ENCODE assay signal across 25 cellular contexts in the genomic region with DNA sequence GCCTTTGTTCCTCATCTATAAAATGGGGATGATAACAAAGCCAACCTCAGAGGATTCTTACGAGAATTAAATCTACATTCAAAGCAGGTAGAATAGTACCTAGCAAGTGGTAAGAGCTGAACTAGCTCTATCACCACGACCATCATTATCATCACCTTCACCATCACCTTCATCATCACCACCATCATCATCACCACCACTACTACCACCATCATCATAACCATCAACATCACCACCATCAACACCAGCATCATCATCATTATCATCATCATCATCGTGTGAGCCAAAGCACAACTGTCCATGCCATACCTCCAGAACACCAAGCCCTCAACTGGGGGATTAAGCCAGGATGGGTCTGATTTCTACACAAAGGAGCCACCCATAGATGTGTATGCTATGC.
DNase-seq lines count a peak whose midpoint lies in the region; ATAC-seq and TF ChIP-seq lines count a peak whose summit lies in the region.
"Had no signal": no experiment of that assay in that cellular context is flagged by ENCODE, and none has a peak within 500 bp of the region (broad histone marks: within the 10 kb centered on the region; RNA-seq: fewer than 3 reads in every experiment).

No MANE protein-coding gene starts in this region.

- H2BK5ac ChIP-seq in trophoblast cell (ENCODE audit: low read depth, low read length, poor library complexity), result no peak overlapping the region

- H3K27ac ChIP-seq in HEK293 (ENCODE audit: extremely low read depth, low read depth, low read length) (no peak overlapping the region), neural progenitor cell (no peak overlapping the region), trophoblast cell (ENCODE audit: low read depth, low read length) (no peak overlapping the region), right cardiac atrium (ENCODE audit: low read length) (no peak overlapping the region)
- H3K27ac ChIP-seq: 22Rv1; A549; BLaER1 treated with 17β-estradiol and CSF1 and Interleukin-3, amounts not matched to agents 10 nM and 100 nM; C4-2B had no signal

- DNase-seq in activated naive CD4-positive, alpha-beta T cell treated with anti-CD3 and anti-CD28 coated beads, Interleukin-2, amount 10 ng/mL, durations not matched to agents 7 days and 5 days, result peak; percentile 5
- no peak for DNase-seq in activated naive CD4-positive, alpha-beta T cell (lab: John Stamatoyannopoulos, UW)
- no peak for DNase-seq in neural progenitor cell (ENCODE audit: low spot score)
- no peak for DNase-seq in trophoblast cell
- DNase-seq in right cardiac atrium, result no peak
- no peak for DNase-seq in nephron progenitor cell
- DNase-seq in hypothalamus (lab: John Stamatoyannopoulos, UW), result no peak
- DNase-seq: AML-193; CD4-positive, alpha-beta T cell; CD8-positive, alpha-beta memory T cell; COR-L47; DMS 273 treated with DMSO at 0.1 percent for 48 hours; DMS153; DMS53; DMS79; DND-41; EL; GDM1 had no signal

- H3K23ac ChIP-seq in trophoblast cell (ENCODE audit: low read length), result peak overlapping the region; percentile 11

- no peak overlapping the region for H3K18ac ChIP-seq in trophoblast cell (ENCODE audit: low read length)

- no peak overlapping the region for H3K27ac Mint-ChIP-seq in activated naive CD4-positive, alpha-beta T cell treated with anti-CD3 and anti-CD28 coated beads, Interleukin-2, amount 10 ng/mL, durations not matched to agents 7 days and 5 days
- no peak overlapping the region for H3K27ac Mint-ChIP-seq in neural progenitor cell
- H3K27ac Mint-ChIP-seq in nephron progenitor cell, result no peak overlapping the region
- H3K27ac Mint-ChIP-seq: B cell; CD4-positive, alpha-beta T cell had no signal

- H2BK120ac ChIP-seq in trophoblast cell (ENCODE audit: insufficient read depth, low read length, poor library complexity), result no peak overlapping the region

- H2AFZ ChIP-seq in neural progenitor cell (replicated peaks) (no peak overlapping the region), trophoblast cell (ENCODE audit: insufficient read depth, low read length, poor library complexity) (no peak overlapping the region)

- intact Hi-C loops in right cardiac atrium (cut with DNase I), result no loop called here

- no CpG with 5 or more reads among the region's 3 CpGs for WGBS in trophoblast cell (ENCODE audit: extremely low coverage, insufficient coverage, insufficient read length)
- 73% methylated on average over 3 of the region's 3 CpGs for WGBS in right cardiac atrium

- no peak overlapping the region for H4K91ac ChIP-seq in trophoblast cell (ENCODE audit: low read depth, low read length)

- H3K4me3 Mint-ChIP-seq in activated naive CD4-positive, alpha-beta T cell treated with anti-CD3 and anti-CD28 coated beads, Interleukin-2, amount 10 ng/mL, durations not matched to agents 7 days and 5 days, result no peak overlapping the region
- H3K4me3 Mint-ChIP-seq in neural progenitor cell, result peak overlapping the region; percentile 34
- no peak overlapping the region for H3K4me3 Mint-ChIP-seq in nephron progenitor cell
- H3K4me3 Mint-ChIP-seq: B cell; CD4-positive, alpha-beta T cell; CD8-positive, alpha-beta memory T cell had no signal

- no peak overlapping the region for H3K4ac ChIP-seq in trophoblast cell (ENCODE audit: low read depth, low read length)

- H3K4me2 ChIP-seq in neural progenitor cell (no peak overlapping the region), trophoblast cell (ENCODE audit: low read length) (no peak overlapping the region)
- H3K4me2 ChIP-seq: A549; BLaER1 treated with 17β-estradiol and CSF1 and Interleukin-3, amounts not matched to agents 10 nM and 100 nM had no signal

- H2AK5ac ChIP-seq in trophoblast cell (ENCODE audit: low read length), result no peak overlapping the region

- POLR2A ChIA-PET in HEK293 (lab: Yijun Ruan, JAX), result no interaction called here

- H3F3A ChIP-seq in neural progenitor cell (ENCODE audit: low read depth), result no peaks in the 10 kb centered on the region

- no peak overlapping the region for H3K14ac ChIP-seq in trophoblast cell (ENCODE audit: low read length)

- no peaks in the 10 kb centered on the region for H3K79me2 ChIP-seq in neural progenitor cell (ENCODE audit: low read depth)
- no peaks in the 10 kb centered on the region for H3K79me2 ChIP-seq in trophoblast cell (ENCODE audit: control insufficient read depth, insufficient read depth, low read length, poor library complexity)

- no peaks in the 10 kb centered on the region for H3K9me3 ChIP-seq in HEK293 (ENCODE audit: control insufficient read depth, insufficient read depth, low read depth, low read length)
- no peaks in the 10 kb centered on the region for H3K9me3 ChIP-seq in neural progenitor cell (ENCODE audit: low read depth)
- H3K9me3 ChIP-seq in trophoblast cell (ENCODE audit: insufficient read depth, low read depth, low read length), result peaks cover 5% of the 10 kb centered on the region
- no peaks in the 10 kb centered on the region for H3K9me3 ChIP-seq in right cardiac atrium (ENCODE audit: control insufficient read depth, low read length)
- H3K9me3 ChIP-seq: A549; BLaER1 treated with 17β-estradiol and CSF1 and Interleukin-3, amounts not matched to agents 10 nM and 100 nM had no signal

- CTCF ChIA-PET in activated naive CD4-positive, alpha-beta T cell treated with anti-CD3 and anti-CD28 coated beads, Interleukin-2, amount 10 ng/mL, durations not matched to agents 7 days and 5 days (lab: Charles Lee), result no interaction called here
- CTCF ChIA-PET in HEK293 (lab: Yijun Ruan, JAX), result interaction anchor here (0.5 to 1.7 kb wide), 2 partner anchors 18 to 735 kb away, joined by 3 to 8 read pairs; no protein-coding TSS in a partner anchor

- ATAC-seq in right cardiac atrium, result no peak
- ATAC-seq: A549, GM12878 had no signal

- no peaks in the 10 kb centered on the region for H3K9me3 Mint-ChIP-seq in activated naive CD4-positive, alpha-beta T cell treated with anti-CD3 and anti-CD28 coated beads, Interleukin-2, amount 10 ng/mL, durations not matched to agents 7 days and 5 days
- H3K9me3 Mint-ChIP-seq in neural progenitor cell (no peaks in the 10 kb centered on the region), nephron progenitor cell (no peaks in the 10 kb centered on the region)
- H3K9me3 Mint-ChIP-seq: CD4-positive, alpha-beta T cell; CD8-positive, alpha-beta memory T cell had no signal

- H3K9ac ChIP-seq in neural progenitor cell, result no peak overlapping the region
- H3K9ac ChIP-seq in trophoblast cell (ENCODE audit: low read length), result no peak overlapping the region
- H3K9ac ChIP-seq: BLaER1 treated with 17β-estradiol and CSF1 and Interleukin-3, amounts not matched to agents 10 nM and 100 nM had no signal

- H3K27me3 ChIP-seq in neural progenitor cell, result no peaks in the 10 kb centered on the region
- H3K27me3 ChIP-seq in trophoblast cell (ENCODE audit: insufficient read depth, low read length), result no peaks in the 10 kb centered on the region
- H3K27me3 ChIP-seq in right cardiac atrium (ENCODE audit: control insufficient read depth, insufficient read depth), result no peaks in the 10 kb centered on the region
- H3K27me3 ChIP-seq: BLaER1 treated with 17β-estradiol and CSF1 and Interleukin-3, amounts not matched to agents 10 nM and 100 nM had no signal

- H3K4me1 ChIP-seq in HEK293 (ENCODE audit: control insufficient read depth, insufficient read depth, low read length) (no peaks in the 10 kb centered on the region), neural progenitor cell (peaks cover 8% of the 10 kb centered on the region), trophoblast cell (ENCODE audit: control insufficient read depth in 1 of 2, insufficient read depth in 2 of 2, low read length in 2 of 2) (no peaks in the 10 kb centered on the region), right cardiac atrium (ENCODE audit: control insufficient read depth, insufficient read depth, low read length) (no peaks in the 10 kb centered on the region)
- H3K4me1 ChIP-seq: A549; BLaER1 treated with 17β-estradiol and CSF1 and Interleukin-3, amounts not matched to agents 10 nM and 100 nM had no signal

- no peaks in the 10 kb centered on the region for H3K79me1 ChIP-seq in trophoblast cell (ENCODE audit: low read length)

- H3K27me3 Mint-ChIP-seq in activated naive CD4-positive, alpha-beta T cell treated with anti-CD3 and anti-CD28 coated beads, Interleukin-2, amount 10 ng/mL, durations not matched to agents 7 days and 5 days, result peaks cover 7% of the 10 kb centered on the region
- H3K27me3 Mint-ChIP-seq in neural progenitor cell (ENCODE audit: insufficient read depth, low read depth) (peaks cover 2% of the 10 kb centered on the region), nephron progenitor cell (ENCODE audit: low read depth, poor library complexity) (peaks cover 5% of the 10 kb centered on the region)
- H3K27me3 Mint-ChIP-seq: CD4-positive, alpha-beta T cell had no signal

- no peak overlapping the region for H2BK12ac ChIP-seq in trophoblast cell (ENCODE audit: low read length)

- no peaks in the 10 kb centered on the region for H3K36me3 Mint-ChIP-seq in activated naive CD4-positive, alpha-beta T cell treated with anti-CD3 and anti-CD28 coated beads, Interleukin-2, amount 10 ng/mL, durations not matched to agents 7 days and 5 days
- H3K36me3 Mint-ChIP-seq in neural progenitor cell (no peaks in the 10 kb centered on the region), nephron progenitor cell (ENCODE audit: low read depth) (no peaks in the 10 kb centered on the region)
- H3K36me3 Mint-ChIP-seq: CD8-positive, alpha-beta memory T cell had no signal

- TF ChIP-seq CTCF in HEK293 (tag by site-specific recombination; IDR thresholded peaks at IDR 0.05) (no peak), neural progenitor cell (IDR thresholded peaks at IDR 0.05) (no peak), nephron progenitor cell (IDR thresholded peaks at IDR 0.05) (no peak)

- H3K4me3 ChIP-seq in HEK293 (ENCODE audit: low read depth, low read length), result no peak overlapping the region
- no peak overlapping the region for H3K4me3 ChIP-seq in neural progenitor cell
- no peak overlapping the region for H3K4me3 ChIP-seq in trophoblast cell (ENCODE audit: low read depth, low read length)
- no peak overlapping the region for H3K4me3 ChIP-seq in right cardiac atrium (ENCODE audit: low read length)
- H3K4me3 ChIP-seq: A549; BLaER1 treated with 17β-estradiol and CSF1 and Interleukin-3, amounts not matched to agents 10 nM and 100 nM; GM12878 had no signal

- no peaks in the 10 kb centered on the region for H4K20me1 ChIP-seq in neural progenitor cell (ENCODE audit: low read depth)
- H4K20me1 ChIP-seq: BLaER1 treated with 17β-estradiol and CSF1 and Interleukin-3, amounts not matched to agents 10 nM and 100 nM had no signal

- no peaks in the 10 kb centered on the region for H3K36me3 ChIP-seq in HEK293 (ENCODE audit: control insufficient read depth in 2 of 2, insufficient read depth in 1 of 2, low read length in 2 of 2)
- no peaks in the 10 kb centered on the region for H3K36me3 ChIP-seq in neural progenitor cell
- H3K36me3 ChIP-seq in trophoblast cell (ENCODE audit: control insufficient read depth in 1 of 2, insufficient read depth in 2 of 2, low read length in 2 of 2), result no peaks in the 10 kb centered on the region
- H3K36me3 ChIP-seq: BLaER1 treated with 17β-estradiol and CSF1 and Interleukin-3, amounts not matched to agents 10 nM and 100 nM had no signal

- H4K8ac ChIP-seq in trophoblast cell (ENCODE audit: low read depth, low read length), result no peak overlapping the region

- no peak overlapping the region for H4K12ac ChIP-seq in trophoblast cell (ENCODE audit: low read depth, low read length)

- no peaks in the 10 kb centered on the region for H3K4me1 Mint-ChIP-seq in activated naive CD4-positive, alpha-beta T cell treated with anti-CD3 and anti-CD28 coated beads, Interleukin-2, amount 10 ng/mL, durations not matched to agents 7 days and 5 days
- peaks cover 9% of the 10 kb centered on the region for H3K4me1 Mint-ChIP-seq in neural progenitor cell
- H3K4me1 Mint-ChIP-seq in nephron progenitor cell, result peaks cover 33% of the 10 kb centered on the region
- H3K4me1 Mint-ChIP-seq: B cell; CD8-positive, alpha-beta memory T cell had no signal
